17 cellular contexts compared by ENCODE assay signal in genomic region chr5:72145351-72145750, GRCh38. TPM values are rescaled to one million over a fixed set of nuclear protein-coding genes. Genes with fewer than 3 reads are reported as not detected.
DNase-seq lines count a peak whose midpoint lies in the region; TF ChIP-seq lines count a peak whose summit lies in the region.
"Had no signal": no experiment of that assay in that cellular context is flagged by ENCODE, and none has a peak within 500 bp of the region (broad histone marks: within the 10 kb centered on the region; RNA-seq: fewer than 3 reads in every experiment).

No MANE protein-coding gene starts in this region.

- H3K9me3 Mint-ChIP-seq in MCF 10A (ENCODE audit: unreplicated experiment), result no peaks in the 10 kb centered on the region
- H3K9me3 Mint-ChIP-seq in nephron, result no peaks in the 10 kb centered on the region
- H3K9me3 Mint-ChIP-seq: CD4-positive, CD25-positive, alpha-beta regulatory T cell had no signal

- H3K36me3 ChIP-seq in breast epithelium, result no peaks in the 10 kb centered on the region

- H3K9me3 ChIP-seq in breast epithelium, result no peaks in the 10 kb centered on the region

- no peak overlapping the region for H3K27ac ChIP-seq in breast epithelium
- H3K27ac ChIP-seq in coronary artery, result peak overlapping the region; percentile 73 to 81
- H3K27ac ChIP-seq: WERI-Rb-1 had no signal

- POLR2A ChIA-PET in MCF 10A (lab: Yijun Ruan, JAX), result interaction anchor here (0.6 kb wide), 1 partner anchor 9 kb away, joined by 3 read pairs; no protein-coding TSS in a partner anchor

- H3K36me3 Mint-ChIP-seq in MCF 10A (ENCODE audit: insufficient read depth, unreplicated experiment) (no peaks in the 10 kb centered on the region), nephron (ENCODE audit: low read depth) (peaks cover 12% of the 10 kb centered on the region)
- H3K36me3 Mint-ChIP-seq: CD4-positive, CD25-positive, alpha-beta regulatory T cell had no signal

- H3K4me1 ChIP-seq in breast epithelium, result no peaks in the 10 kb centered on the region

- H3K27me3 ChIP-seq in breast epithelium, result no peaks in the 10 kb centered on the region

- intact Hi-C loops in MCF 10A (cut with micrococcal nuclease), result no loop called here
- intact Hi-C loops in breast epithelium (cut with DNase I; ENCODE audit: low total_unique reads), result no loop called here

- no peak for TF ChIP-seq POLR2A in breast epithelium (IDR thresholded peaks at IDR 0.05)

- H3K4me3 Mint-ChIP-seq in MCF 10A (ENCODE audit: unreplicated experiment) (no peak overlapping the region), nephron (no peak overlapping the region)
- H3K4me3 Mint-ChIP-seq: activated CD8-positive, alpha-beta T cell treated with anti-CD3 and anti-CD28 coated beads, Interleukin-2, amount 10 ng/mL, durations not matched to agents 7 days and 5 days; CD4-positive, CD25-positive, alpha-beta regulatory T cell had no signal

- CTCF ChIA-PET in MCF 10A (lab: Yijun Ruan, JAX), result interaction anchor here (0.6 kb wide), 2 partner anchors 41 to 421 kb away, joined by 3 to 5 read pairs; no protein-coding TSS in a partner anchor

- TF ChIP-seq CTCF in MCF 10A (IDR thresholded peaks at IDR 0.05; ENCODE audit: unreplicated experiment), result no peak
- no peak for TF ChIP-seq CTCF in breast epithelium (IDR thresholded peaks at IDR 0.05)
- TF ChIP-seq CTCF in coronary artery (IDR thresholded peaks at IDR 0.05), result no peak
- TF ChIP-seq CTCF in nephron (IDR thresholded peaks at IDR 0.05; ENCODE audit: unreplicated experiment in 3 of 3), result no peak

- H3K4me1 Mint-ChIP-seq in MCF 10A (ENCODE audit: insufficient read depth, unreplicated experiment) (peaks cover 15% of the 10 kb centered on the region), nephron (peaks cover 89% of the 10 kb centered on the region)
- H3K4me1 Mint-ChIP-seq: CD4-positive, CD25-positive, alpha-beta regulatory T cell had no signal

- H3K4me3 ChIP-seq in breast epithelium (no peak overlapping the region), coronary artery (no peak overlapping the region)

- H3K27me3 Mint-ChIP-seq in MCF 10A (ENCODE audit: insufficient read depth, unreplicated experiment) (no peaks in the 10 kb centered on the region), nephron (ENCODE audit: low read depth) (no peaks in the 10 kb centered on the region)

- no TSS peak for BruUV-seq in MCF 10A (replicated peaks; lab: Mats Ljungman, UMichigan)

- peak; percentile 35 for DNase-seq in MCF 10A (ENCODE audit: unreplicated experiment)
- no peak for DNase-seq in breast epithelium (ENCODE audit: low spot score in 2 of 2)
- no peak for DNase-seq in coronary artery (ENCODE audit: low spot score)
- no peak for DNase-seq in H4 (ENCODE audit: low spot score)
- no peak for DNase-seq in NCI-H187 treated with DMSO at 0.1 percent for 48 hours (lab: John Stamatoyannopoulos, UW)
- no peak for DNase-seq in HUDEP-2 (lab: John Stamatoyannopoulos, UW; ENCODE audit: unreplicated experiment in 76 of 76)
- DNase-seq in SIG-M5 treated with dmso at 0.1 percent for 504 hours (lab: John Stamatoyannopoulos, UW; ENCODE audit: unreplicated experiment), result no peak
- DNase-seq: activated CD8-positive, alpha-beta T cell treated with anti-CD3 and anti-CD28 coated beads, Interleukin-2, amount 10 ng/mL, durations not matched to agents 7 days and 5 days; activated effector memory CD4-positive, alpha-beta T cell treated with anti-CD3 and anti-CD28 coated beads, Interleukin-2, amount 50 U/mL, for 16 hours; CD4-positive, CD25-positive, alpha-beta regulatory T cell; GOT3; left ventricle myocardium superior; NCI-H2107; RPMI8226; T-helper 1 cell; WERI-Rb-1 had no signal

- H3K27ac Mint-ChIP-seq in MCF 10A (ENCODE audit: low read depth, unreplicated experiment) (no peak overlapping the region), nephron (peak overlapping the region in 2 of 3 experiments; percentile 92 to 100)
- H3K27ac Mint-ChIP-seq: activated CD8-positive, alpha-beta T cell treated with anti-CD3 and anti-CD28 coated beads, Interleukin-2, amount 10 ng/mL, durations not matched to agents 7 days and 5 days; CD4-positive, CD25-positive, alpha-beta regulatory T cell had no signal

RNA-seq across cellular contexts. Expression of gene MAP1B, which starts 38.1 kb away (rescaled TPM):
- total RNA-seq in MCF 10A (2022) (43.8 and 56.0 TPM in 2 replicates), breast epithelium (1,000 to 10,000 TPM in 1 of 3 donors, 100 to 1,000 TPM in 2; 258 to 2,233 (median 271) TPM)
- total RNA-seq in H4 (2014; rRNA removed; shearing (Covaris generic)), result 36.3 and 50.3 TPM in 2 replicates

Comparison
In these comparisons a context has a peak if more than half of its experiments do, and no peak if none do; other contexts are left out.
1. H3K27ac ChIP-seq: peak in coronary artery (2 of 2); none in breast epithelium (0 of 2).